In the genomic region with DNA sequence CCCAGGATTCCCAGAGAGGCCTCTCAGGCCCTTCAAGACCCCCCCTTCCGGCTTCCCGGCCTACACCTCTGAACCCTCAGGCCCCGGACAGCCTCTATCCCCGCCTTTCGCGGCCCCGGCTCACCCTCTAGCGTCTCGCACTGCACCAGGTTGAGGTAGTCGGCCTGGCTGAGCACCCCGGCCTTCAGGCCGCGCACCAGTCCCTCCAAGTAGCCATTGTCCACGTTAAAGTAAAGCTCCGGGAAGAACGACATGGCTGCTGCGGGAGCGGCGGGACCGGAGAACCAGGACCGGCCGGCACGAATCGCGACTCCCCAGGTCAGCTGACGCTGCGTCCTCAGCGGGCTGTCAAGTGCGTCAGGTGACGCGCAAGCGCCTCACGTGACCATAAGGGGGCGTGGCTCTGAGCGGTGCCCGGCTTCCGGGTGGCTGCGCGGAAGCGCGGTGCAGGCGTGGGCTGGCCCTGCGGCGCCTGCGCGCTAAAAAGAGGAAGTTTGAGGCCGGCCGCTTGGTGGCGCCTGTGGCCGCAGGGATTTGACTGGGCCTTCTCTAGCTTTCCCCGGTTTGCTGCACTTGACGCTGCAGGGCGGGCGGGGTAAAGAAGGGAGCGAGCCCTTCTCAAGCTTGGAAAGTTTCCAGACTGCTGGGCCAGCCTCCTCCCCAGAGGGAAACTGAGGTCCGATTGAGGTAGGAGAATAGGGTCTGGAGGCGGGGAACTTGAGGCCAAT, we compare ENCODE assay signal across 9 cellular contexts. TPM values are rescaled to one million over a fixed set of nuclear protein-coding genes. Genes with fewer than 3 reads are reported as not detected.
DNase-seq lines count a peak whose midpoint lies in the region; ATAC-seq, FAIRE-seq and TF ChIP-seq lines count a peak whose summit lies in the region.
"Had no signal": no experiment of that assay in that cellular context is flagged by ENCODE, and none has a peak within 500 bp of the region (broad histone marks: within the 10 kb centered on the region; RNA-seq: fewer than 3 reads in every experiment).

Gene ATP6V0D1, minus strand, starts transcription at position 325 of the 728 bp plus-strand sequence. Its CDS starts 71 bp downstream, at position 254.

- in situ Hi-C loops in mammary epithelial cell (cut with MboI; ENCODE audit: low sequenced_read_pairs in 2 of 2), result no loop called here

- no peak for FAIRE-seq in small intestine (lab: Jason Lieb, UNC)
- FAIRE-seq: TTC549 had no signal

- H3K4me3 ChIP-seq in AG04450 (ENCODE audit: low read depth, low read length) (peak within 1 kb of the TSS; percentile 96), WERI-Rb-1 (ENCODE audit: low read depth, low read length) (peak within 1 kb of the TSS; percentile 79), mammary epithelial cell (replicated peaks in 1 of 3; ENCODE audit: insufficient read depth in 1 of 3, low read depth in 2 of 3, low read length in 3 of 3) (peak within 1 kb of the TSS; percentile 81 to 97 (median 95)), iPS-20b (ENCODE audit: low read length) (peak within 1 kb of the TSS; percentile 97), small intestine (ENCODE audit: low read depth in 1 of 2, low read length in 2 of 2) (peak within 1 kb of the TSS; percentile 90 to 97)

- H3K36me3 ChIP-seq in WERI-Rb-1 (peaks cover 11% of the 10 kb centered on the region), mammary epithelial cell (ENCODE audit: insufficient read depth, low read length) (no peaks in the 10 kb centered on the region), iPS-20b (ENCODE audit: insufficient read depth, low read depth, low read length) (no peaks in the 10 kb centered on the region), small intestine (ENCODE audit: control insufficient read depth in 2 of 2, insufficient read depth in 2 of 2, low read length in 2 of 2) (no peaks in the 10 kb centered on the region)

- H2AFZ ChIP-seq in mammary epithelial cell (ENCODE audit: low read depth, low read length), result peak within 1 kb of the TSS; percentile 90

- peaks cover 58% of the 10 kb centered on the region for H3K79me2 ChIP-seq in mammary epithelial cell (ENCODE audit: insufficient read depth, low read length)

- H3K9me3 ChIP-seq in AG04450 (ENCODE audit: control insufficient read depth, insufficient read depth, low read length) (no peaks in the 10 kb centered on the region; the same call in 1 of the 2 replicates), WERI-Rb-1 (ENCODE audit: severe bottlenecking) (no peaks in the 10 kb centered on the region), mammary epithelial cell (replicated peaks; ENCODE audit: insufficient read depth, low read length) (no peaks in the 10 kb centered on the region), iPS-20b (ENCODE audit: insufficient read depth, low read depth, low read length) (no peaks in the 10 kb centered on the region), small intestine (ENCODE audit: control insufficient read depth, low read depth) (no peaks in the 10 kb centered on the region)

- H3K27ac ChIP-seq in AG04450 (ENCODE audit: low read depth, low read length) (peak within 1 kb of the TSS; percentile 92), WERI-Rb-1 (peak within 1 kb of the TSS; percentile 87), mammary epithelial cell (ENCODE audit: insufficient read depth, low read depth, low read length) (peak within 1 kb of the TSS; percentile 93), iPS-20b (ENCODE audit: low read length) (peak within 1 kb of the TSS; percentile 13), small intestine (ENCODE audit: low read depth in 1 of 2, low read length in 1 of 2) (peak within 1 kb of the TSS; percentile 97)

- WGBS in mammary epithelial cell (ENCODE audit: low coverage, missing lambda C conversion rate), result 3% methylated on average over 30 of the region's 57 CpGs
- WGBS in small intestine, 3 donors, result 0% methylated on average over 56 to 57 of the region's 57 CpGs

- peak; percentile 89 for TF ChIP-seq CTCF in AG04450 (IDR thresholded peaks at IDR 0.05; ENCODE audit: low read depth, low read length)
- TF ChIP-seq CTCF in WERI-Rb-1 (IDR thresholded peaks at IDR 0.05; ENCODE audit: low read depth, low read length), result peak; percentile 86
- peak; percentile 69 to 89 for TF ChIP-seq CTCF in mammary epithelial cell (conservative IDR thresholded peaks at IDR 0.05 in 1 of 2, IDR thresholded peaks at IDR 0.05 in 1 of 2; ENCODE audit: extremely low read depth in 1 of 2, insufficient read depth in 1 of 2, low read depth in 1 of 2, low read length in 2 of 2)

- dilution Hi-C loops in mammary epithelial cell (cut with HindIII; ENCODE audit: low sequenced_read_pairs), result loop anchor here (5.0 to 10.0 kb wide), 5 partner anchors 59 to 341 kb away; partner anchors contain the start of genes ACD and PARD6A

- H3K9ac ChIP-seq in mammary epithelial cell (ENCODE audit: insufficient read depth, low read length), result peak within 1 kb of the TSS; percentile 91
- peak within 1 kb of the TSS; percentile 87 for H3K9ac ChIP-seq in iPS-20b (ENCODE audit: low read depth, low read length)

- no peaks in the 10 kb centered on the region for H4K20me1 ChIP-seq in mammary epithelial cell (ENCODE audit: insufficient read depth, low read length)

- intact Hi-C loops in mammary epithelial cell (cut with micrococcal nuclease), result loop anchor here (1.0 to 5.0 kb wide), 2 partner anchors 33 to 181 kb away; partner anchors contain the start of genes ACD and PARD6A

- peak within 1 kb of the TSS; percentile 78 for H3K4me2 ChIP-seq in mammary epithelial cell (ENCODE audit: insufficient read depth, low read depth, low read length)

- H3K4me1 ChIP-seq in mammary epithelial cell (ENCODE audit: insufficient read depth, low read length) (peaks cover 18% of the 10 kb centered on the region), iPS-20b (ENCODE audit: insufficient read depth, low read length) (peaks cover 8% of the 10 kb centered on the region; the same call in 1 of the 2 replicates), small intestine (ENCODE audit: control insufficient read depth in 2 of 2, insufficient read depth in 1 of 2, low read depth in 1 of 2, low read length in 1 of 2) (peaks cover 0 to 7% of the 10 kb centered on the region in 2 donors)

- CTCF ChIA-PET in AG04450 (lab: Charles Lee) (interaction anchor here (0.6 to 5.5 kb wide), 33 partner anchors 10 to 288 kb away, joined by 3 to 54 read pairs (median 3); partner anchors contain the start of genes ACD, CARMIL2, HSD11B2 and ZDHHC1), mammary epithelial cell (lab: Charles Lee; ENCODE audit: low non-redundant PET) (interaction anchor here (0.6 to 1.1 kb wide), 4 partner anchors 10 to 136 kb away, joined by 3 to 5 read pairs (median 4); no protein-coding TSS in a partner anchor)

- BruUV-seq in mammary epithelial cell (replicated peaks; lab: Mats Ljungman, UMichigan), result no TSS peak

- H3K27me3 ChIP-seq in AG04450 (ENCODE audit: control insufficient read depth, insufficient read depth, low read length) (no peaks in the 10 kb centered on the region), WERI-Rb-1 (ENCODE audit: insufficient read depth, low read depth, severe bottlenecking) (no peaks in the 10 kb centered on the region), mammary epithelial cell (ENCODE audit: insufficient read depth, low read length) (no peaks in the 10 kb centered on the region), iPS-20b (ENCODE audit: insufficient read depth, low read length) (peaks cover 4% of the 10 kb centered on the region; the same call in 1 of the 2 replicates), small intestine (ENCODE audit: control insufficient read depth in 2 of 2, insufficient read depth in 2 of 2, low read length in 2 of 2) (no peaks in the 10 kb centered on the region)

- POLR2A ChIA-PET in AG04450 (lab: Yijun Ruan, JAX), result interaction anchor here (0.6 to 1.5 kb wide), 10 partner anchors 8 to 452 kb away, joined by 3 to 5 read pairs (median 3); partner anchors contain the start of genes FHOD1 and RIPOR1

- DNase-seq in AG04450 (ENCODE audit: low read depth, low spot score), result peak; percentile 96
- DNase-seq in NCI-H2196 treated with DMSO at 0.1 percent for 48 hours (lab: John Stamatoyannopoulos, UW; ENCODE audit: unreplicated experiment), result peak; percentile 69
- peak; percentile 98 for DNase-seq in WERI-Rb-1
- DNase-seq in mammary epithelial cell, result peak; percentile 97
- DNase-seq in small intestine, result peak; percentile 98

- ATAC-seq in GM18873 (IDR thresholded peaks at IDR 0.05; ENCODE audit: low FRiP score, unreplicated experiment), result peak; percentile 79
- peak; percentile 80 for ATAC-seq in HG03139 (IDR thresholded peaks at IDR 0.05; ENCODE audit: unreplicated experiment)

RNA-seq across cellular contexts. Expression of gene ATP6V0D1, which starts in this region (rescaled TPM):
- polyA plus RNA-seq in AG04450 (2011; rRNA removed) (101 and 121 TPM in 2 replicates), mammary epithelial cell (268 TPM), small intestine (100 to 1,000 TPM; 120 to 158 (median 154) TPM)
- polyA minus RNA-seq in AG04450 (2011; rRNA and poly(A)+ RNA removed), result 164 and 206 TPM in 2 replicates
- 100 to 1,000 TPM in 1 of 2 donors, 10 to 100 TPM in 1; 93.3 to 124 TPM for total RNA-seq in mammary epithelial cell
- polyA minus RNA-seq in mammary epithelial cell, result 279 TPM

Comparison
In these comparisons a context has a peak if more than half of its experiments do, and no peak if none do; other contexts are left out.
1. Peak in every context shown above with its lines: DNase-seq, ATAC-seq, H3K4me3 ChIP-seq and H3K27ac ChIP-seq.
2. H3K27ac ChIP-seq: peak in every context shown above with its lines; median percentile 97 in small intestine; 93 in mammary epithelial cell; 92 in AG04450; 87 in WERI-Rb-1; 13 in iPS-20b.